ENCODE assay signal across 10 cellular contexts in genomic region chr4:26022346-26022891, GRCh38.
DNase-seq lines count a peak whose midpoint lies in the region; ATAC-seq, FAIRE-seq and TF ChIP-seq lines count a peak whose summit lies in the region.
"Had no signal": no experiment of that assay in that cellular context is flagged by ENCODE, and none has a peak within 500 bp of the region (broad histone marks: within the 10 kb centered on the region; RNA-seq: fewer than 3 reads in every experiment).

No MANE protein-coding gene starts in this region.

- H3K36me3 ChIP-seq in pancreas: no peaks in the 10 kb centered on the region

- peak; percentile 92 to 95 (median 94) for ATAC-seq in pancreas
- ATAC-seq in HG03159 (IDR thresholded peaks at IDR 0.05; ENCODE audit: unreplicated experiment): no peak
- ATAC-seq in HG02852 (IDR thresholded peaks at IDR 0.05; ENCODE audit: unreplicated experiment): no peak
- ATAC-seq: GM12878 had no signal

- peak overlapping the region in 3 of 4 donors; percentile 43 to 50 (median 45) for H3K27ac ChIP-seq in pancreas

- CTCF ChIA-PET in GM10248 (lab: Yijun Ruan, JAX): interaction anchor here (1.2 kb wide), 1 partner anchor 35 kb away, joined by 3 read pairs; no protein-coding TSS in a partner anchor

- POLR2A ChIA-PET in GM10248 (lab: Yijun Ruan, JAX): no interaction called here

- H3K4me3 ChIP-seq in pancreas: peak overlapping the region in 1 of 4 donors; percentile 8
- H3K4me3 ChIP-seq: GM12878 had no signal

- no peaks in the 10 kb centered on the region for H3K27me3 ChIP-seq in pancreas

- intact Hi-C loops in pancreas (cut with DNase I): loop anchor here in 1 of 3 donors (10.0 kb wide), 1 partner anchor 382 kb away; no protein-coding TSS in a partner anchor

- DNase-seq in DMS53 treated with DMSO at 0.1 percent for 48 hours (lab: John Stamatoyannopoulos, UW; ENCODE audit: unreplicated experiment) (peak; percentile 99), NCI-H2196 (lab: John Stamatoyannopoulos, UW; ENCODE audit: unreplicated experiment) (peak; percentile 83), pancreas (peak in 4 of 6 donors; percentile 27 to 59 (median 42)), GM10248 (ENCODE audit: extremely low spot score) (no peak), iPS-NIHi11 (ENCODE audit: low spot score) (no peak)
- DNase-seq: effector CD4-positive, alpha-beta T cell had no signal

- 3 to 7% methylated on average over 6 of the region's 6 CpGs for WGBS in pancreas, 2 donors

- FAIRE-seq in endometrium (lab: Jason Lieb, UNC): peak; percentile 96
- peak; percentile 29 for FAIRE-seq in pancreas (lab: Jason Lieb, UNC)
- FAIRE-seq: GM12878 had no signal

- TF ChIP-seq CTCF in pancreas (IDR thresholded peaks at IDR 0.05): no peak
- no peak for TF ChIP-seq CTCF in GM10248 (IDR thresholded peaks at IDR 0.05; ENCODE audit: control extremely low read depth, extremely low read depth, low read depth, missing control alignments)

- peaks cover 11 to 19% (median 19%) of the 10 kb centered on the region in 3 donors for H3K4me1 ChIP-seq in pancreas

- no peaks in the 10 kb centered on the region for H3K9me3 ChIP-seq in pancreas

Comparison
In these comparisons a context has a peak if more than half of its experiments do, and no peak if none do; other contexts are left out.
1. DNase-seq: peak in DMS53 treated with DMSO at 0.1 percent for 48 hours (single experiment), NCI-H2196 (single experiment) and pancreas (4 of 6); none in GM10248 (single experiment) and iPS-NIHi11 (single experiment).
2. ATAC-seq: peak in pancreas (4 of 4); none in HG03159 (single experiment) and HG02852 (single experiment).